ENCODE assay signal across 1 cellular context in genomic region chr5:96297290-96297689, GRCh38.
A peak's percentile ranks its signal among the peaks of the same experiment; 100 is the strongest.
TF ChIP-seq lines count a peak whose summit lies in the region.

No MANE protein-coding gene starts in this region.

TF ChIP-seq in SK-N-SH, 30 proteins besides CTCF, POLR2A, EP300 and RAD21 (continued from another document):
- no peak for TF ChIP-seq USF1 (IDR thresholded peaks at IDR 0.05; ENCODE audit: borderline replicate concordance, low read depth)
- TF ChIP-seq NFIC (IDR thresholded peaks at IDR 0.05; ENCODE audit: borderline replicate concordance) = peak; percentile 6; the same call in 1 of the 2 replicates
- no peak for TF ChIP-seq IRF3 (IDR thresholded peaks at IDR 0.05; ENCODE audit: low read depth, low read length)
- TF ChIP-seq ELF1 (IDR thresholded peaks at IDR 0.05) = no peak
- TF ChIP-seq EZH2phosphoT487 (IDR thresholded peaks at IDR 0.05; ENCODE audit: borderline replicate concordance, low read depth) = no peak
- TF ChIP-seq FOXJ3 (CRISPR knock-in tag; IDR thresholded peaks at IDR 0.05) = no peak
- TF ChIP-seq TAF1 (IDR thresholded peaks at IDR 0.05; ENCODE audit: borderline replicate concordance, low read depth, low read length) = no peak
- no peak for TF ChIP-seq CHD2 (IDR thresholded peaks at IDR 0.05; ENCODE audit: low read length, partially characterized antibody)
- peak; percentile 60 for TF ChIP-seq JUND (IDR thresholded peaks at IDR 0.05)
- TF ChIP-seq RFX5 (IDR thresholded peaks at IDR 0.05; ENCODE audit: low read length) = no peak
- no peak for TF ChIP-seq YY1 (IDR thresholded peaks at IDR 0.05; ENCODE audit: low read depth)
- 0 out of 2 replicates have a peak, but pooled peaks have one; percentile 13 for TF ChIP-seq RXRA (IDR thresholded peaks at IDR 0.05; ENCODE audit: borderline replicate concordance, low read depth)
- TF ChIP-seq, protein P1, sequence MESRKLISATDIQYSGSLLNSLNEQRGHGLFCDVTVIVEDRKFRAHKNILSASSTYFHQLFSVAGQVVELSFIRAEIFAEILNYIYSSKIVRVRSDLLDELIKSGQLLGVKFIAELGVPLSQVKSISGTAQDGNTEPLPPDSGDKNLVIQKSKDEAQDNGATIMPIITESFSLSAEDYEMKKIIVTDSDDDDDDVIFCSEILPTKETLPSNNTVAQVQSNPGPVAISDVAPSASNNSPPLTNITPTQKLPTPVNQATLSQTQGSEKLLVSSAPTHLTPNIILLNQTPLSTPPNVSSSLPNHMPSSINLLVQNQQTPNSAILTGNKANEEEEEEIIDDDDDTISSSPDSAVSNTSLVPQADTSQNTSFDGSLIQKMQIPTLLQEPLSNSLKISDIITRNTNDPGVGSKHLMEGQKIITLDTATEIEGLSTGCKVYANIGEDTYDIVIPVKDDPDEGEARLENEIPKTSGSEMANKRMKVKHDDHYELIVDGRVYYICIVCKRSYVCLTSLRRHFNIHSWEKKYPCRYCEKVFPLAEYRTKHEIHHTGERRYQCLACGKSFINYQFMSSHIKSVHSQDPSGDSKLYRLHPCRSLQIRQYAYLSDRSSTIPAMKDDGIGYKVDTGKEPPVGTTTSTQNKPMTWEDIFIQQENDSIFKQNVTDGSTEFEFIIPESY (IDR thresholded peaks at IDR 0.05; ENCODE audit: borderline replicate concordance, low read depth) = peak; percentile 21; the same call in 1 of the 2 replicates
- no peak for TF ChIP-seq SIN3A (IDR thresholded peaks at IDR 0.05; ENCODE audit: borderline replicate concordance, low read depth, low read length)
- no peak for TF ChIP-seq GABPA (IDR thresholded peaks at IDR 0.05; ENCODE audit: low read depth)
- TF ChIP-seq, protein P2, sequence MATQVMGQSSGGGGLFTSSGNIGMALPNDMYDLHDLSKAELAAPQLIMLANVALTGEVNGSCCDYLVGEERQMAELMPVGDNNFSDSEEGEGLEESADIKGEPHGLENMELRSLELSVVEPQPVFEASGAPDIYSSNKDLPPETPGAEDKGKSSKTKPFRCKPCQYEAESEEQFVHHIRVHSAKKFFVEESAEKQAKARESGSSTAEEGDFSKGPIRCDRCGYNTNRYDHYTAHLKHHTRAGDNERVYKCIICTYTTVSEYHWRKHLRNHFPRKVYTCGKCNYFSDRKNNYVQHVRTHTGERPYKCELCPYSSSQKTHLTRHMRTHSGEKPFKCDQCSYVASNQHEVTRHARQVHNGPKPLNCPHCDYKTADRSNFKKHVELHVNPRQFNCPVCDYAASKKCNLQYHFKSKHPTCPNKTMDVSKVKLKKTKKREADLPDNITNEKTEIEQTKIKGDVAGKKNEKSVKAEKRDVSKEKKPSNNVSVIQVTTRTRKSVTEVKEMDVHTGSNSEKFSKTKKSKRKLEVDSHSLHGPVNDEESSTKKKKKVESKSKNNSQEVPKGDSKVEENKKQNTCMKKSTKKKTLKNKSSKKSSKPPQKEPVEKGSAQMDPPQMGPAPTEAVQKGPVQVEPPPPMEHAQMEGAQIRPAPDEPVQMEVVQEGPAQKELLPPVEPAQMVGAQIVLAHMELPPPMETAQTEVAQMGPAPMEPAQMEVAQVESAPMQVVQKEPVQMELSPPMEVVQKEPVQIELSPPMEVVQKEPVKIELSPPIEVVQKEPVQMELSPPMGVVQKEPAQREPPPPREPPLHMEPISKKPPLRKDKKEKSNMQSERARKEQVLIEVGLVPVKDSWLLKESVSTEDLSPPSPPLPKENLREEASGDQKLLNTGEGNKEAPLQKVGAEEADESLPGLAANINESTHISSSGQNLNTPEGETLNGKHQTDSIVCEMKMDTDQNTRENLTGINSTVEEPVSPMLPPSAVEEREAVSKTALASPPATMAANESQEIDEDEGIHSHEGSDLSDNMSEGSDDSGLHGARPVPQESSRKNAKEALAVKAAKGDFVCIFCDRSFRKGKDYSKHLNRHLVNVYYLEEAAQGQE (IDR thresholded peaks at IDR 0.05; ENCODE audit: low read depth, low read length) = no peak
- TF ChIP-seq, protein P3, sequence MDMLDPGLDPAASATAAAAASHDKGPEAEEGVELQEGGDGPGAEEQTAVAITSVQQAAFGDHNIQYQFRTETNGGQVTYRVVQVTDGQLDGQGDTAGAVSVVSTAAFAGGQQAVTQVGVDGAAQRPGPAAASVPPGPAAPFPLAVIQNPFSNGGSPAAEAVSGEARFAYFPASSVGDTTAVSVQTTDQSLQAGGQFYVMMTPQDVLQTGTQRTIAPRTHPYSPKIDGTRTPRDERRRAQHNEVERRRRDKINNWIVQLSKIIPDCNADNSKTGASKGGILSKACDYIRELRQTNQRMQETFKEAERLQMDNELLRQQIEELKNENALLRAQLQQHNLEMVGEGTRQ (IDR thresholded peaks at IDR 0.05; ENCODE audit: borderline replicate concordance, low read depth, low read length) = no peak
- no peak for TF ChIP-seq MEF2A (IDR thresholded peaks at IDR 0.05; ENCODE audit: borderline replicate concordance, low read depth)
- TF ChIP-seq TCF12 (IDR thresholded peaks at IDR 0.05) = peak; percentile 84
- TF ChIP-seq SMC3 (IDR thresholded peaks at IDR 0.05; ENCODE audit: low read depth, low read length) = 0 out of 2 replicates have a peak, but pooled peaks have one; percentile 7
